ENCODE assay signal across 10 cellular contexts in genomic region chr5:56329652-56330051, GRCh38.
DNase-seq lines count a peak whose midpoint lies in the region; ATAC-seq lines count a peak whose summit lies in the region.
"Had no signal": no experiment of that assay in that cellular context is flagged by ENCODE, and none has a peak within 500 bp of the region (broad histone marks: within the 10 kb centered on the region; RNA-seq: fewer than 3 reads in every experiment).

No MANE protein-coding gene starts in this region.

- peaks cover 57% of the 10 kb centered on the region for H3K4me1 Mint-ChIP-seq in activated CD4-positive, alpha-beta T cell treated with anti-CD3 and anti-CD28 coated beads, Interleukin-2, amount 10 ng/mL, durations not matched to agents 24 days and 14 days
- peaks cover 62 to 71% (median 68%) of the 10 kb centered on the region in 3 donors for H3K4me1 Mint-ChIP-seq in naive B cell

- H3K36me3 Mint-ChIP-seq in activated CD4-positive, alpha-beta T cell treated with anti-CD3 and anti-CD28 coated beads, Interleukin-2, amount 10 ng/mL, durations not matched to agents 24 days and 14 days (ENCODE audit: low read depth): peaks cover 14% of the 10 kb centered on the region
- H3K36me3 Mint-ChIP-seq in naive B cell: no peaks in the 10 kb centered on the region

- no peak for DNase-seq in activated CD4-positive, alpha-beta T cell treated with anti-CD3 and anti-CD28 coated beads, Interleukin-2, amount 10 ng/mL, durations not matched to agents 24 days and 14 days
- no peak for DNase-seq in activated CD4-positive, alpha-beta T cell treated with anti-CD3 and anti-CD28 coated beads for 48 hours
- DNase-seq in naive B cell: no peak
- DNase-seq in NCI-H1092 treated with DMSO at 0.1 percent for 48 hours (lab: John Stamatoyannopoulos, UW): no peak
- DNase-seq in AML-193 (lab: John Stamatoyannopoulos, UW): no peak
- no peak for DNase-seq in cerebellar nuclear complex (lab: John Stamatoyannopoulos, UW)
- DNase-seq: ACHN, GM23248 had no signal

- H3K27me3 Mint-ChIP-seq in activated CD4-positive, alpha-beta T cell treated with anti-CD3 and anti-CD28 coated beads, Interleukin-2, amount 10 ng/mL, durations not matched to agents 24 days and 14 days: no peaks in the 10 kb centered on the region
- no peaks in the 10 kb centered on the region for H3K27me3 Mint-ChIP-seq in naive B cell

- peaks cover 18% of the 10 kb centered on the region for H3K9me3 Mint-ChIP-seq in activated CD4-positive, alpha-beta T cell treated with anti-CD3 and anti-CD28 coated beads, Interleukin-2, amount 10 ng/mL, durations not matched to agents 24 days and 14 days
- H3K9me3 Mint-ChIP-seq in naive B cell: peaks cover 0 to 19% (median 10%) of the 10 kb centered on the region in 7 donors

- peak overlapping the region; percentile 89 for H3K27ac Mint-ChIP-seq in activated CD4-positive, alpha-beta T cell treated with anti-CD3 and anti-CD28 coated beads, Interleukin-2, amount 10 ng/mL, durations not matched to agents 24 days and 14 days
- H3K27ac Mint-ChIP-seq in naive B cell: peak overlapping the region; percentile 89 to 98 (median 97)

- intact Hi-C loops in activated CD4-positive, alpha-beta T cell treated with anti-CD3 and anti-CD28 coated beads, Interleukin-2, amount 10 ng/mL, durations not matched to agents 24 days and 14 days (cut with micrococcal nuclease): loop anchor here (1.0 to 10.0 kb wide), 14 partner anchors 16 to 845 kb away; partner anchors contain the start of gene GPBP1

- H3K4me3 Mint-ChIP-seq in activated CD4-positive, alpha-beta T cell treated with anti-CD3 and anti-CD28 coated beads, Interleukin-2, amount 10 ng/mL, durations not matched to agents 24 days and 14 days: peak overlapping the region; percentile 67
- peak overlapping the region in 6 of 8 donors; percentile 43 to 81 (median 72) for H3K4me3 Mint-ChIP-seq in naive B cell

- ATAC-seq in GM21576 (IDR thresholded peaks at IDR 0.05; ENCODE audit: unreplicated experiment): peak; percentile 74
- peak; percentile 72 for ATAC-seq in HG03575 (IDR thresholded peaks at IDR 0.05; ENCODE audit: extremely low read depth, insufficient number of reproducible peaks, low FRiP score, unreplicated experiment)
- ATAC-seq in naive B cell (ENCODE audit: low read depth in 2 of 2): no peak

Comparison
In these comparisons a context has a peak if more than half of its experiments do, and no peak if none do; other contexts are left out.
1. ATAC-seq: peak in GM21576 (single experiment) and HG03575 (single experiment); none in naive B cell (0 of 2).